Comparison of ENCODE assay signal across 20 cellular contexts in genomic region chr9:102521097-102521755, GRCh38.
DNase-seq lines count a peak whose midpoint lies in the region; ATAC-seq, FAIRE-seq and TF ChIP-seq lines count a peak whose summit lies in the region.
"Had no signal": no experiment of that assay in that cellular context is flagged by ENCODE, and none has a peak within 500 bp of the region (broad histone marks: within the 10 kb centered on the region; RNA-seq: fewer than 3 reads in every experiment).

No MANE protein-coding gene starts in this region.

- intact Hi-C loops in pancreas (cut with DNase I): no loop called here

- H3K4me3 ChIP-seq in trophoblast cell (ENCODE audit: low read depth, low read length) (no peak overlapping the region), pancreas (no peak overlapping the region)
- H3K4me3 ChIP-seq: SJSA1 had no signal

- no peak overlapping the region for H2AK5ac ChIP-seq in trophoblast cell (ENCODE audit: low read length)

- no peak for FAIRE-seq in pancreas (lab: Jason Lieb, UNC)
- FAIRE-seq: GM12891 had no signal

- H3K79me1 ChIP-seq in trophoblast cell (ENCODE audit: low read length): no peaks in the 10 kb centered on the region

- ATAC-seq in GM19023 (IDR thresholded peaks at IDR 0.05; ENCODE audit: unreplicated experiment) (no peak), pancreas (no peak)

- H4K91ac ChIP-seq in trophoblast cell (ENCODE audit: low read depth, low read length): no peak overlapping the region

- WGBS in trophoblast cell (ENCODE audit: extremely low coverage, insufficient coverage, insufficient read length): no CpG with 5 or more reads among the region's 3 CpGs
- 66 to 68% methylated on average over 3 of the region's 3 CpGs for WGBS in pancreas, 2 donors

- H4K12ac ChIP-seq in trophoblast cell (ENCODE audit: low read depth, low read length): no peak overlapping the region

- H3K14ac ChIP-seq in trophoblast cell (ENCODE audit: low read length): no peak overlapping the region

- H3K4ac ChIP-seq in trophoblast cell (ENCODE audit: low read depth, low read length): no peak overlapping the region

- H3K27me3 ChIP-seq in trophoblast cell (ENCODE audit: insufficient read depth, low read length): no peaks in the 10 kb centered on the region
- H3K27me3 ChIP-seq in pancreas: no peaks in the 10 kb centered on the region
- H3K27me3 ChIP-seq: SJSA1 had no signal

- H3K9ac ChIP-seq in trophoblast cell (ENCODE audit: low read length): no peak overlapping the region
- H3K9ac ChIP-seq: KMS-11 had no signal

- no peak overlapping the region for H3K4me2 ChIP-seq in trophoblast cell (ENCODE audit: low read length)
- H3K4me2 ChIP-seq: KMS-11 had no signal

- H3K23ac ChIP-seq in trophoblast cell (ENCODE audit: low read length): no peak overlapping the region

- no peak overlapping the region for H2BK12ac ChIP-seq in trophoblast cell (ENCODE audit: low read length)

- no peak overlapping the region for H2AFZ ChIP-seq in trophoblast cell (ENCODE audit: insufficient read depth, low read length, poor library complexity)

- DNase-seq in DMS53 (lab: John Stamatoyannopoulos, UW) (peak; percentile 2), DMS53 treated with DMSO at 0.1 percent for 48 hours (lab: John Stamatoyannopoulos, UW; ENCODE audit: unreplicated experiment) (no peak), foreskin melanocyte (peak; percentile 15), trophoblast cell (no peak), HK-2 (ENCODE audit: unreplicated experiment) (no peak), pancreas (no peak)
- DNase-seq: 8988T, COR-L47, HFFc6, MV-4-11, NCI-H1694 treated with DMSO at 0.1 percent for 48 hours, NCI-H2107, NCI-H510A, NCI-H774, SW 1271 had no signal

- TF ChIP-seq CTCF in VCaP (conservative IDR thresholded peaks at IDR 0.05): no peak
- TF ChIP-seq CTCF in pancreas (IDR thresholded peaks at IDR 0.05): no peak

- H2BK5ac ChIP-seq in trophoblast cell (ENCODE audit: low read depth, low read length, poor library complexity): no peak overlapping the region

- H3K9me3 ChIP-seq in trophoblast cell (ENCODE audit: insufficient read depth, low read depth, low read length) (no peaks in the 10 kb centered on the region), pancreas (no peaks in the 10 kb centered on the region)
- H3K9me3 ChIP-seq: SJSA1 had no signal

- H3K79me2 ChIP-seq in trophoblast cell (ENCODE audit: control insufficient read depth, insufficient read depth, low read length, poor library complexity): no peaks in the 10 kb centered on the region

- H3K4me1 ChIP-seq in trophoblast cell (ENCODE audit: control insufficient read depth in 1 of 2, insufficient read depth in 2 of 2, low read length in 2 of 2) (no peaks in the 10 kb centered on the region), pancreas (peaks cover 11 to 14% (median 12%) of the 10 kb centered on the region in 3 donors)
- H3K4me1 ChIP-seq: SJSA1 had no signal

- H3K18ac ChIP-seq in trophoblast cell (ENCODE audit: low read length): no peak overlapping the region

- H2BK120ac ChIP-seq in trophoblast cell (ENCODE audit: insufficient read depth, low read length, poor library complexity): no peak overlapping the region

- H3K36me3 ChIP-seq in trophoblast cell (ENCODE audit: control insufficient read depth in 1 of 2, insufficient read depth in 2 of 2, low read length in 2 of 2) (no peaks in the 10 kb centered on the region), pancreas (no peaks in the 10 kb centered on the region)
- H3K36me3 ChIP-seq: SJSA1 had no signal

- no peak overlapping the region for H4K8ac ChIP-seq in trophoblast cell (ENCODE audit: low read depth, low read length)

- H3K27ac ChIP-seq in VCaP (peak overlapping the region; percentile 77), trophoblast cell (ENCODE audit: low read depth, low read length) (no peak overlapping the region), pancreas (no peak overlapping the region)
- H3K27ac ChIP-seq: KMS-11, SJSA1 had no signal

Comparison
In these comparisons a context has a peak if more than half of its experiments do, and no peak if none do; other contexts are left out.
1. DNase-seq: peak in DMS53 (single experiment) and foreskin melanocyte (single experiment); none in DMS53 treated with DMSO at 0.1 percent for 48 hours (single experiment), trophoblast cell (0 of 2), HK-2 (single experiment) and pancreas (0 of 6).